In the genomic region with DNA sequence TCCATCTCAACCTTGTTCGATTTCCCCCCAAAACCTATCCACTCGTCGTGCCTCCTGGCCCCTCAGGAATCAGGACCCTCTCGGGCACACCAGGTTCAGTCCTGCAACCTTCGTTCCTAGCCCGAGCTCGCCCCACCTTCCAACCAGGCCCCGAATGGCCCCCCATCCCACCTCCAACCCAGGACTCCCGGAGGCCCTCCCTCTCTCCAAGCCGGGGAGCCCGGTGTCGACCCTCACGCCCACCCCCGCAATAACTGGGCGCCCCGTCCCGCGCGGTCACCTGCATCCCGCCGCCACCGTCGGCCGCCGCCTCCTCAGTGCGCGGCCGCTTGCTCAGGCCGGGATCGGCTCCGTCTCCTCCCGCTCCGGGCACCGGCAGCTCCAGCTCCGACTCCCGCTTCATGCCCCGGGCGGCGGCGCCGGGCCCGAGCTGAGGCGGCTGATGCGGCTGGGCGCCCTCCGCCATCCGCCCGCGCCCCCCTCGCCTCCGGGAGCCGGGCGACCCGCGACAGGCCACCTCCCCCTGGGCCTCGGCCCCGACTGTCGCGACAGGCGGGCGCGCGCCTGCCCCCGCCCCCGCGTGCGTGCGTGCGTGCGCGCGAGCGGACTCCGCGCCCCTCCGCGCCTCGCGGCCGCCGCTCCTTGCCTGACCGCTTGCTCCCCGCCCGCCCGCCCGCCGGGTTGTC, we compare ENCODE assay signal across 8 cellular contexts. TPM values are rescaled to one million over a fixed set of nuclear protein-coding genes. Genes with fewer than 3 reads are reported as not detected.
DNase-seq lines count a peak whose midpoint lies in the region; ATAC-seq and TF ChIP-seq lines count a peak whose summit lies in the region.

No MANE protein-coding gene starts in this region.

- no peaks in the 10 kb centered on the region for H3K9me3 Mint-ChIP-seq in mesothelial cell of epicardium

- H3K27me3 Mint-ChIP-seq in mesothelial cell of epicardium (ENCODE audit: low read depth), result no peaks in the 10 kb centered on the region

- no peaks in the 10 kb centered on the region for H3K9me3 ChIP-seq in upper lobe of left lung

- no peaks in the 10 kb centered on the region for H3K36me3 ChIP-seq in upper lobe of left lung

- H3K4me3 ChIP-seq in upper lobe of left lung, result peak overlapping the region; percentile 52 to 93 (median 78)

- CTCF ChIA-PET in RWPE1 (lab: Yijun Ruan, JAX), result interaction anchor here (1.9 kb wide), 1 partner anchor 38 kb away, joined by 13 read pairs; no protein-coding TSS in a partner anchor

- no peak for TF ChIP-seq EP300 in upper lobe of left lung (IDR thresholded peaks at IDR 0.05)

- TF ChIP-seq CTCF in RWPE1 (conservative IDR thresholded peaks at IDR 0.05; ENCODE audit: low read depth) (no peak), mesothelial cell of epicardium (IDR thresholded peaks at IDR 0.05; ENCODE audit: unreplicated experiment) (no peak), upper lobe of left lung (IDR thresholded peaks at IDR 0.05) (no peak)

- DNase-seq in AG20443 (ENCODE audit: low spot score), result peak; percentile 89
- peak; percentile 64 for DNase-seq in RWPE1 (ENCODE audit: low spot score)
- peak; percentile 2 for DNase-seq in effector CD4-positive, alpha-beta T cell
- peak in 1 of 2 experiments; percentile 58 for DNase-seq in mesothelial cell of epicardium (ENCODE audit: low spot score in 2 of 2, unreplicated experiment in 2 of 2)
- no peak for DNase-seq in upper lobe of left lung
- DNase-seq in dedifferentiated amniotic fluid mesenchymal stem cell (ENCODE audit: extremely low spot score), result no peak
- no peak for DNase-seq in NCI-H2107 (lab: John Stamatoyannopoulos, UW)

- peak overlapping the region; percentile 89 for H3K27ac ChIP-seq in RWPE1
- H3K27ac ChIP-seq in upper lobe of left lung, result peak overlapping the region; percentile 83 to 95 (median 88)

- ATAC-seq in GM18502 (IDR thresholded peaks at IDR 0.05; ENCODE audit: poor library complexity, unreplicated experiment) (peak; percentile 38), upper lobe of left lung (ENCODE audit: low FRiP score in 2 of 2) (peak in 1 of 2 donors; percentile 3)

- TF ChIP-seq POLR2A in upper lobe of left lung (IDR thresholded peaks at IDR 0.05), result peak in 1 of 4 donors; percentile 7

- peaks cover 17 to 41% (median 23%) of the 10 kb centered on the region in 4 donors for H3K4me1 ChIP-seq in upper lobe of left lung

- peaks cover 0 to 10% (median 0%) of the 10 kb centered on the region in 4 donors for H3K27me3 ChIP-seq in upper lobe of left lung

- peak overlapping the region; percentile 93 for H3K27ac Mint-ChIP-seq in mesothelial cell of epicardium

- peak overlapping the region; percentile 84 for H3K4me3 Mint-ChIP-seq in mesothelial cell of epicardium

- peaks cover 6% of the 10 kb centered on the region for H3K36me3 Mint-ChIP-seq in mesothelial cell of epicardium

- peaks cover 39% of the 10 kb centered on the region for H3K4me1 Mint-ChIP-seq in mesothelial cell of epicardium

- POLR2A ChIA-PET in RWPE1 (lab: Yijun Ruan, JAX; ENCODE audit: low non-redundant PET), result interaction anchor here (0.5 kb wide), 1 partner anchor 38 kb away, joined by 3 read pairs; no protein-coding TSS in a partner anchor

- 2 to 4% methylated on average over 6 to 13 of the region's 87 CpGs for WGBS in upper lobe of left lung, 2 donors

RNA-seq across cellular contexts. Expression of a gene that starts 0.5 kb away (rescaled TPM):
- total RNA-seq in mesothelial cell of epicardium, result 209 to 212 TPM (median 210 TPM) in 3 replicates
- 10 to 100 TPM; 47.8 to 86.4 (median 54.5) TPM for total RNA-seq in upper lobe of left lung

Comparison
In these comparisons a context has a peak if more than half of its experiments do, and no peak if none do; other contexts are left out.
1. DNase-seq: peak in AG20443 (single experiment), RWPE1 (single experiment) and effector CD4-positive, alpha-beta T cell (single experiment); none in upper lobe of left lung (0 of 2), dedifferentiated amniotic fluid mesenchymal stem cell (single experiment) and NCI-H2107 (single experiment).